Comparison of ENCODE assay signal across 9 cellular contexts in the genomic region with DNA sequence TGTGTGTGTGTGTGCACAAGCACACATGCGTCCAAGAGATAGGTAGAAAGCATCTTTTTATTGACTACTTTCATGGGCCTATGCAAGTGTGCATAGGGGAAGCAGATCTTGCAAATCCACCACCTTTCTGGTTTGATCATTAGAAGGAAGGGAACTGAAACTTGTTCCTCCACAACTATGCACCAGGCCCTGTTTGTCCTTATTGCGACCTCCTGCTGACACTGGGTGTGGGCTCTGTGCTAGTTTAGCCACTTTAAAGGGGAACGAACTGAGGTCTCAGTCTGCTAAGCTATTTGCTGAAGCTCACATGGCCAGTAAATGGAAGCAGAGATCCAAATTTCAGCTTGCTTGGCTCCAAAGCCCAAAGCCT.
DNase-seq lines count a peak whose midpoint lies in the region; ATAC-seq and TF ChIP-seq lines count a peak whose summit lies in the region.
"Had no signal": no experiment of that assay in that cellular context is flagged by ENCODE, and none has a peak within 500 bp of the region (broad histone marks: within the 10 kb centered on the region; RNA-seq: fewer than 3 reads in every experiment).

No MANE protein-coding gene starts in this region.

- peak; percentile 77 for ATAC-seq in GM19025 (IDR thresholded peaks at IDR 0.05; ENCODE audit: low read depth, unreplicated experiment)
- ATAC-seq in HG02852 (IDR thresholded peaks at IDR 0.05; ENCODE audit: unreplicated experiment): peak; percentile 87

- no peak for TF ChIP-seq POLR2A in NB4 (IDR thresholded peaks at IDR 0.05; ENCODE audit: extremely low read depth, insufficient read length)

- DNase-seq in NB4 (ENCODE audit: low read depth): peak; percentile 63
- peak; percentile 80 for DNase-seq in pons (ENCODE audit: low spot score)
- no peak for DNase-seq in DMS114 treated with DMSO at 0.1 percent for 48 hours (lab: John Stamatoyannopoulos, UW; ENCODE audit: unreplicated experiment)
- DNase-seq in NCI-H146 treated with DMSO at 0.1 percent for 48 hours (lab: John Stamatoyannopoulos, UW; ENCODE audit: unreplicated experiment): no peak
- no peak for DNase-seq in cerebellar nuclear complex (lab: John Stamatoyannopoulos, UW)
- DNase-seq in kidney tubule cell (ENCODE audit: low spot score): no peak
- DNase-seq: activated CD8-positive, alpha-beta memory T cell treated with anti-CD3 and anti-CD28 coated beads, Interleukin-2, amount 50 U/mL, for 48 hours had no signal

- no peak overlapping the region for H3K4me3 ChIP-seq in NB4 (ENCODE audit: low read depth, low read length)

- no peak for TF ChIP-seq CTCF in NB4 (IDR thresholded peaks at IDR 0.05; ENCODE audit: low read depth, low read length)

Comparison
In these comparisons a context has a peak if more than half of its experiments do, and no peak if none do; other contexts are left out.
1. DNase-seq: peak in NB4 (single experiment) and pons (single experiment); none in DMS114 treated with DMSO at 0.1 percent for 48 hours (single experiment), NCI-H146 treated with DMSO at 0.1 percent for 48 hours (single experiment), cerebellar nuclear complex (0 of 2) and kidney tubule cell (single experiment).